ENCODE assay signal across 17 cellular contexts in the genomic region with DNA sequence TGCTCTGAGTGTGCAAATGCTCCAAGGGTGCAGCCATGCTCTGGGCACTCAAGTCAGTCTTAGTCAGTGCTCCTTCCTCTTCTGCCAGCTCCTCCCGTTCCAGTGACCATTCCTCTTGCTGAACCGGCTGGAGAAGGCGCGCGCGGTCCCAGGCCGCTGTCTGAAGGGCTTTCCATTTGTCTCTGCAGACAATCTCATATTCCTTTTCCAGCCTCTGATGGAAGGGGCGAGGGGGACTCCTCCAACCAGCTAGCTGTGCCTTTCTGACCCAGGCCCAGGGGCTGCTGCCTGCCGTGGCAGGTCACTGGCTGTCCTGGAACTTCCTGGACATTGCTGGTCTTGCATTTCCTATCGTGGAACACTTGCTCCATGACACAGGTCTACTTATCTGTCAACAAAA.
A peak's percentile ranks its signal among the peaks of the same experiment; 100 is the strongest.
DNase-seq lines count a peak whose midpoint lies in the region; ATAC-seq, FAIRE-seq and TF ChIP-seq lines count a peak whose summit lies in the region.
"Had no signal": no experiment of that assay in that cellular context is flagged by ENCODE, and none has a peak within 500 bp of the region (broad histone marks: within the 10 kb centered on the region; RNA-seq: fewer than 3 reads in every experiment).

No MANE protein-coding gene starts in this region.

- POLR2A ChIA-PET in HepG2 (lab: Yijun Ruan, JAX) = no interaction called here

- no peaks in the 10 kb centered on the region for H4K20me1 ChIP-seq in HepG2 (ENCODE audit: insufficient read depth, low read length)
- H4K20me1 ChIP-seq: BLaER1 had no signal

- H3K4me1 ChIP-seq in HepG2 (ENCODE audit: insufficient read depth, low read length) (peaks cover 56% of the 10 kb centered on the region), right lobe of liver (no peaks in the 10 kb centered on the region), esophagus squamous epithelium (peaks cover 0 to 35% (median 0%) of the 10 kb centered on the region in 3 donors)
- H3K4me1 ChIP-seq in effector memory CD4-positive, alpha-beta T cell (ENCODE audit: control insufficient read depth, insufficient read depth, low read length, poor library complexity, severe bottlenecking) = no peaks in the 10 kb centered on the region

- H3K27ac ChIP-seq in HepG2 (ENCODE audit: extremely low read length, insufficient read depth, low read length) (no peak overlapping the region), right lobe of liver (no peak overlapping the region), esophagus squamous epithelium (peak overlapping the region in 3 of 4 donors; percentile 5 to 68 (median 31))
- H3K27ac ChIP-seq in effector memory CD4-positive, alpha-beta T cell (ENCODE audit: insufficient read depth, low read length, poor library complexity, severe bottlenecking) = no peak overlapping the region
- H3K27ac ChIP-seq: BLaER1, HL-60 had no signal

- no peak overlapping the region for H3K9ac ChIP-seq in HepG2 (ENCODE audit: insufficient read depth, low read depth, low read length)
- H3K9ac ChIP-seq: BLaER1 had no signal

- H3K27me3 ChIP-seq in HepG2 (ENCODE audit: control insufficient read depth in 1 of 2, insufficient read depth in 2 of 2, low read length in 2 of 2) (peaks cover 0 to 2% of the 10 kb centered on the region in 2 experiments; a peak in 2 of 5 replicates), right lobe of liver (no peaks in the 10 kb centered on the region), esophagus squamous epithelium (peaks cover 0 to 5% (median 0%) of the 10 kb centered on the region in 4 donors)
- no peaks in the 10 kb centered on the region for H3K27me3 ChIP-seq in effector memory CD4-positive, alpha-beta T cell (replicated peaks; ENCODE audit: control insufficient read depth, insufficient read depth, low read length, poor library complexity, severe bottlenecking)
- H3K27me3 ChIP-seq: BLaER1 had no signal

- no peak for TF ChIP-seq RAD21 in HepG2 (CRISPR knock-in tag; IDR thresholded peaks at IDR 0.05)

- TF ChIP-seq POLR2A in HepG2 (IDR thresholded peaks at IDR 0.05; ENCODE audit: insufficient read depth in 1 of 2, low read depth in 2 of 2, low read length in 2 of 2) (no peak), right lobe of liver (IDR thresholded peaks at IDR 0.05) (no peak), esophagus squamous epithelium (IDR thresholded peaks at IDR 0.05) (no peak)

- H3K9me3 ChIP-seq in HepG2 (ENCODE audit: low read length) (no peaks in the 10 kb centered on the region), right lobe of liver (no peaks in the 10 kb centered on the region), esophagus squamous epithelium (no peaks in the 10 kb centered on the region)
- H3K9me3 ChIP-seq in effector memory CD4-positive, alpha-beta T cell (ENCODE audit: control insufficient read depth, low read length) = no peaks in the 10 kb centered on the region

- FAIRE-seq in HepG2 (lab: Jason Lieb, UNC) = no peak

- TF ChIP-seq CTCF in HepG2 (CRISPR knock-in tag; IDR thresholded peaks at IDR 0.05) = no peak
- TF ChIP-seq CTCF in right lobe of liver (IDR thresholded peaks at IDR 0.05) = no peak
- no peak for TF ChIP-seq CTCF in esophagus squamous epithelium (IDR thresholded peaks at IDR 0.05)

- 74% methylated on average over 8 of the region's 10 CpGs for WGBS in HepG2 (ENCODE audit: low lambda C conversion rate)
- WGBS in right lobe of liver (ENCODE audit: insufficient coverage, low coverage, low lambda C conversion rate, missing lambda C conversion rate) = 88% methylated on average over 9 of the region's 10 CpGs
- 43 to 86% methylated on average over 6 to 10 of the region's 10 CpGs for WGBS in esophagus squamous epithelium, 2 donors

- TF ChIP-seq EP300 in HepG2 (IDR thresholded peaks at IDR 0.05; ENCODE audit: low read depth in 2 of 2, low read length in 2 of 2) = no peak
- TF ChIP-seq EP300 in HepG2 (CRISPR knock-in tag; IDR thresholded peaks at IDR 0.05; ENCODE audit: borderline replicate concordance) = no peak

- H3K79me2 ChIP-seq in HepG2 (ENCODE audit: insufficient read depth, low read length) = no peaks in the 10 kb centered on the region

- H3K36me3 ChIP-seq in HepG2 (replicated peaks in 1 of 2; ENCODE audit: control insufficient read depth in 1 of 2, insufficient read depth in 2 of 2, low read length in 2 of 2) (no peaks in the 10 kb centered on the region), right lobe of liver (no peaks in the 10 kb centered on the region), esophagus squamous epithelium (no peaks in the 10 kb centered on the region)
- H3K36me3 ChIP-seq in effector memory CD4-positive, alpha-beta T cell (ENCODE audit: control insufficient read depth, insufficient read depth, low read length) = no peaks in the 10 kb centered on the region
- H3K36me3 ChIP-seq: BLaER1 had no signal

- H3K4me3 ChIP-seq in HepG2 (replicated peaks in 1 of 3; ENCODE audit: insufficient read depth in 1 of 3, low read depth in 2 of 3, low read length in 3 of 3) (no peak overlapping the region), right lobe of liver (no peak overlapping the region), esophagus squamous epithelium (no peak overlapping the region)
- H3K4me3 ChIP-seq in effector memory CD4-positive, alpha-beta T cell (ENCODE audit: insufficient read depth, low read depth, low read length, poor library complexity, severe bottlenecking) = no peak overlapping the region
- H3K4me3 ChIP-seq: BLaER1 had no signal

- intact Hi-C loops in HepG2 (cut with micrococcal nuclease; ENCODE audit: unreplicated experiment) (no loop called here), right lobe of liver (cut with DNase I) (no loop called here), esophagus squamous epithelium (cut with DNase I) (no loop called here), posterior vena cava (cut with DNase I) (no loop called here)

- peak overlapping the region; percentile 24; the same call in 1 of the 2 replicates for H3K4me2 ChIP-seq in HepG2 (ENCODE audit: low read depth, low read length)

- CTCF ChIA-PET in HepG2 (lab: Yijun Ruan, JAX; ENCODE audit: low intra/inter-chr PET ratio, low total read pairs) = no interaction called here

- no peak overlapping the region for H2AFZ ChIP-seq in HepG2 (ENCODE audit: low read length)

- BruUV-seq in HepG2 (replicated peaks; lab: Mats Ljungman, UMichigan) = no TSS peak

- in situ Hi-C loops in HepG2 (cut with HindIII; ENCODE audit: extremely low pct_ligation_motif_present, low pct_unique_long_range_greater_than_20kb) = no loop called here

- ATAC-seq in HepG2 = no peak; the same call in 2 of the 3 replicates
- ATAC-seq in right lobe of liver = no peak
- ATAC-seq in GM21737 (IDR thresholded peaks at IDR 0.05; ENCODE audit: unreplicated experiment) = no peak
- no peak for ATAC-seq in HG02884 (IDR thresholded peaks at IDR 0.05; ENCODE audit: unreplicated experiment)

- no peak for DNase-seq in HepG2 (ENCODE audit: low spot score)
- DNase-seq in right lobe of liver = no peak
- DNase-seq in esophagus squamous epithelium (lab: John Stamatoyannopoulos, UW) = no peak
- DNase-seq in posterior vena cava (ENCODE audit: low spot score) = peak; percentile 47
- no peak for DNase-seq in superior temporal gyrus (ENCODE audit: extremely low spot score)
- DNase-seq in effector memory CD4-positive, alpha-beta T cell = no peak
- DNase-seq: 8988T; CD4-positive, alpha-beta memory T cell; DMS153; DMS79; GF-D8; GOT3; H9 had no signal

TF ChIP-seq in HepG2, 621 proteins besides CTCF, POLR2A, EP300 and RAD21 (continues in another document):
- TF ChIP-seq, protein P1, sequence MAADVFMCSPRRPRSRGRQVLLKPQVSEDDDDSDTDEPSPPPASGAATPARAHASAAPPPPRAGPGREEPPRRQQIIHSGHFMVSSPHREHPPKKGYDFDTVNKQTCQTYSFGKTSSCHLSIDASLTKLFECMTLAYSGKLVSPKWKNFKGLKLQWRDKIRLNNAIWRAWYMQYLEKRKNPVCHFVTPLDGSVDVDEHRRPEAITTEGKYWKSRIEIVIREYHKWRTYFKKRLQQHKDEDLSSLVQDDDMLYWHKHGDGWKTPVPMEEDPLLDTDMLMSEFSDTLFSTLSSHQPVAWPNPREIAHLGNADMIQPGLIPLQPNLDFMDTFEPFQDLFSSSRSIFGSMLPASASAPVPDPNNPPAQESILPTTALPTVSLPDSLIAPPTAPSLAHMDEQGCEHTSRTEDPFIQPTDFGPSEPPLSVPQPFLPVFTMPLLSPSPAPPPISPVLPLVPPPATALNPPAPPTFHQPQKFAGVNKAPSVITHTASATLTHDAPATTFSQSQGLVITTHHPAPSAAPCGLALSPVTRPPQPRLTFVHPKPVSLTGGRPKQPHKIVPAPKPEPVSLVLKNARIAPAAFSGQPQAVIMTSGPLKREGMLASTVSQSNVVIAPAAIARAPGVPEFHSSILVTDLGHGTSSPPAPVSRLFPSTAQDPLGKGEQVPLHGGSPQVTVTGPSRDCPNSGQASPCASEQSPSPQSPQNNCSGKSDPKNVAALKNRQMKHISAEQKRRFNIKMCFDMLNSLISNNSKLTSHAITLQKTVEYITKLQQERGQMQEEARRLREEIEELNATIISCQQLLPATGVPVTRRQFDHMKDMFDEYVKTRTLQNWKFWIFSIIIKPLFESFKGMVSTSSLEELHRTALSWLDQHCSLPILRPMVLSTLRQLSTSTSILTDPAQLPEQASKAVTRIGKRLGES (CRISPR knock-in tag; IDR thresholded peaks at IDR 0.05; ENCODE audit: borderline replicate concordance) = no peak
- no peak for TF ChIP-seq ZNF777 (CRISPR knock-in tag; IDR thresholded peaks at IDR 0.05)
- TF ChIP-seq, protein P2, sequence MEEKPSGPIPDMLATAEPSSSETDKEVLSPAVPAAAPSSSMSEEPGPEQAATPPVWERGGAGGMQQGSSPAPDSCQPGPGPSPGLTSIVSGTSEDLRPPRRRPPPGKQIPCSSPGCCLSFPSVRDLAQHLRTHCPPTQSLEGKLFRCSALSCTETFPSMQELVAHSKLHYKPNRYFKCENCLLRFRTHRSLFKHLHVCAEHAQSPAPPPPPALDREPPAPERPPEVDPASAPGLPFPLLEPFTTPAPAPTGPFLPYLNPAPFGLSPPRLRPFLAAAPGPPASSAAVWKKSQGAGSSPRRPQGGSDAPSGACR (CRISPR knock-in tag; IDR thresholded peaks at IDR 0.05) = no peak

Comparison
In these comparisons a context has a peak if more than half of its experiments do, and no peak if none do; other contexts are left out.
1. H3K27ac ChIP-seq: peak in esophagus squamous epithelium (3 of 4); none in HepG2 (single experiment), right lobe of liver (0 of 3) and effector memory CD4-positive, alpha-beta T cell (single experiment).